Comparison of ENCODE assay signal across 19 cellular contexts in genomic region chr2:234133004-234133403, GRCh38.
DNase-seq lines count a peak whose midpoint lies in the region; ATAC-seq and TF ChIP-seq lines count a peak whose summit lies in the region.
"Had no signal": no experiment of that assay in that cellular context is flagged by ENCODE, and none has a peak within 500 bp of the region (broad histone marks: within the 10 kb centered on the region; RNA-seq: fewer than 3 reads in every experiment).

No MANE protein-coding gene starts in this region.

- no peak overlapping the region for H3K4me2 ChIP-seq in fibroblast of lung (ENCODE audit: extremely low read depth, insufficient read depth, low read length)

- no peak overlapping the region for H2AFZ ChIP-seq in fibroblast of lung (ENCODE audit: low read length)
- H2AFZ ChIP-seq: parathyroid adenoma had no signal

- no peaks in the 10 kb centered on the region for H3K79me2 ChIP-seq in fibroblast of lung (ENCODE audit: control insufficient read depth, insufficient read depth, low read length)
- H3K79me2 ChIP-seq: parathyroid adenoma had no signal

- H3K36me3 ChIP-seq in Panc1 (ENCODE audit: control insufficient read depth, insufficient read depth, low read length): no peaks in the 10 kb centered on the region
- no peaks in the 10 kb centered on the region for H3K36me3 ChIP-seq in fibroblast of lung (ENCODE audit: control insufficient read depth, insufficient read depth, low read length)

- in situ Hi-C loops in Panc1 (cut with HindIII; ENCODE audit: low pct_unique_long_range_greater_than_20kb, low sequenced_read_pairs): no loop called here

- no TSS peak for BruUV-seq in Panc1 (replicated peaks; lab: Mats Ljungman, UMichigan)

- H3K9ac ChIP-seq in fibroblast of lung (ENCODE audit: insufficient read depth, low read length): no peak overlapping the region
- H3K9ac ChIP-seq: parathyroid adenoma had no signal

- ATAC-seq in Panc1 (no peak), HG02885 (IDR thresholded peaks at IDR 0.05; ENCODE audit: poor library complexity, unreplicated experiment) (no peak)
- ATAC-seq: activated naive CD8-positive, alpha-beta T cell treated with anti-CD3 and anti-CD28 coated beads, Interleukin-2, amount 50 U/mL, for 24 hours had no signal

- DNase-seq in NCI-H1105 treated with DMSO at 0.1 percent for 48 hours (lab: John Stamatoyannopoulos, UW) (peak; percentile 11), NCI-H1105 (lab: John Stamatoyannopoulos, UW) (no peak), Panc1 (ENCODE audit: low read depth, low spot score) (no peak), fibroblast of lung (ENCODE audit: low read depth in 2 of 2) (peak; percentile 9 to 42), skeletal muscle cell (ENCODE audit: low read depth) (peak; percentile 31), GM10266 (ENCODE audit: extremely low spot score) (no peak), NCI-H2227 treated with DMSO at 0.1 percent for 48 hours (lab: John Stamatoyannopoulos, UW) (no peak)
- DNase-seq: activated CD4-positive, alpha-beta T cell treated with anti-CD3 and anti-CD28 coated beads, Interleukin-2, amount 10 ng/mL, durations not matched to agents 24 days and 14 days; activated naive CD8-positive, alpha-beta T cell treated with anti-CD3 and anti-CD28 coated beads, Interleukin-2, amount 50 U/mL, for 24 hours; activated T-cell treated with anti-CD3 and anti-CD28 coated beads, Interleukin-2, amount 50 U/mL, for 1 hour; CD4-positive, alpha-beta T cell; endodermal cell; head of caudate nucleus; NCI-H2081; SIG-M5; stimulated activated CD4-positive, alpha-beta T cell treated with anti-CD3 and anti-CD28 coated beads, Interleukin-12 subunit alpha, Interleukin-12 subunit beta, amount 100 ng/mL, for 4 hours had no signal

- H4K20me1 ChIP-seq in fibroblast of lung (ENCODE audit: control insufficient read depth, extremely low read depth, insufficient read depth, low read length): no peaks in the 10 kb centered on the region

- POLR2A ChIA-PET in Panc1 (lab: Charles Lee): no interaction called here

- TF ChIP-seq CTCF in Panc1 (IDR thresholded peaks at IDR 0.05) (no peak), fibroblast of lung (conservative IDR thresholded peaks at IDR 0.05 in 1 of 2, IDR thresholded peaks at IDR 0.05 in 1 of 2; ENCODE audit: low read depth in 1 of 2, low read length in 2 of 2) (no peak), GM10266 (IDR thresholded peaks at IDR 0.05; ENCODE audit: control insufficient read depth, insufficient read depth, low read depth, missing control alignments) (no peak)

- H3K9me3 ChIP-seq in Panc1 (ENCODE audit: control insufficient read depth, insufficient read depth, low read depth, low read length) (peaks cover 24% of the 10 kb centered on the region; the same call in 1 of the 2 replicates), fibroblast of lung (ENCODE audit: control insufficient read depth, insufficient read depth, low read depth, low read length) (no peaks in the 10 kb centered on the region)

- H3K27me3 ChIP-seq in Panc1 (ENCODE audit: control insufficient read depth, insufficient read depth, low read length): no peaks in the 10 kb centered on the region
- H3K27me3 ChIP-seq in fibroblast of lung (ENCODE audit: control insufficient read depth, insufficient read depth, low read length): peaks cover 2% of the 10 kb centered on the region

- H3K4me3 ChIP-seq in Panc1 (ENCODE audit: low read depth in 2 of 2, low read length in 2 of 2): no peak overlapping the region
- no peak overlapping the region for H3K4me3 ChIP-seq in fibroblast of lung (replicated peaks in 1 of 4; ENCODE audit: control extremely low read depth in 1 of 4, insufficient read depth in 1 of 4, low read depth in 3 of 4, low read length in 4 of 4)
- H3K4me3 ChIP-seq in skeletal muscle cell (ENCODE audit: low read depth, low read length): no peak overlapping the region

- CTCF ChIA-PET in Panc1 (lab: Charles Lee): no interaction called here

- peaks cover 17% of the 10 kb centered on the region for H3K4me1 ChIP-seq in Panc1 (ENCODE audit: control insufficient read depth, insufficient read depth, low read length)
- H3K4me1 ChIP-seq in fibroblast of lung (ENCODE audit: control insufficient read depth, extremely low read depth, insufficient read depth, low read length): no peaks in the 10 kb centered on the region
- H3K4me1 ChIP-seq: parathyroid adenoma had no signal

- peak overlapping the region; percentile 99 for H3K27ac ChIP-seq in Panc1 (ENCODE audit: low read length)
- H3K27ac ChIP-seq in fibroblast of lung (ENCODE audit: insufficient read depth, low read length): no peak overlapping the region
- H3K27ac ChIP-seq: 22Rv1, parathyroid adenoma had no signal

- intact Hi-C loops in Panc1 (cut with micrococcal nuclease; ENCODE audit: unreplicated experiment): no loop called here

Comparison
In these comparisons a context has a peak if more than half of its experiments do, and no peak if none do; other contexts are left out.
1. DNase-seq: peak in NCI-H1105 treated with DMSO at 0.1 percent for 48 hours (single experiment), fibroblast of lung (2 of 2) and skeletal muscle cell (single experiment); none in NCI-H1105 (single experiment), Panc1 (single experiment), GM10266 (single experiment) and NCI-H2227 treated with DMSO at 0.1 percent for 48 hours (single experiment).